In genomic region chr2:63712748-63713147, GRCh38 we compare ENCODE assay signal across 17 cellular contexts.
DNase-seq lines count a peak whose midpoint lies in the region; ATAC-seq lines count a peak whose summit lies in the region.
"Had no signal": no experiment of that assay in that cellular context is flagged by ENCODE, and none has a peak within 500 bp of the region (broad histone marks: within the 10 kb centered on the region; RNA-seq: fewer than 3 reads in every experiment).

No MANE protein-coding gene starts in this region.

- ATAC-seq in activated naive CD4-positive, alpha-beta T cell treated with anti-CD3 and anti-CD28 coated beads, Interleukin-2, amount 50 U/mL, for 72 hours, result no peak
- ATAC-seq in GM19023 (IDR thresholded peaks at IDR 0.05; ENCODE audit: unreplicated experiment), result no peak

- DNase-seq in GM03348 (ENCODE audit: low spot score) (peak; percentile 69), NCI-H82 (lab: John Stamatoyannopoulos, UW) (peak; percentile 97), fibroblast of peridontal ligament (ENCODE audit: extremely low read depth) (peak; percentile 86), retina (peak; percentile 4), NCI-H146 (lab: John Stamatoyannopoulos, UW) (no peak)
- DNase-seq in activated naive CD4-positive, alpha-beta T cell treated with anti-CD3 and anti-CD28 coated beads, Interleukin-2, amount 50 U/mL, for 72 hours (ENCODE audit: low spot score in 2 of 2), result no peak
- DNase-seq: activated CD4-positive, alpha-beta T cell treated with anti-CD3 and anti-CD28 coated beads for 4 hours; activated T-cell treated with anti-CD3 and anti-CD28 coated beads, Interleukin-2, amount 50 U/mL, for 1 hour; amniotic stem cell; CD4-positive, alpha-beta memory T cell; cortex of kidney; H7; Kasumi-1; stimulated activated naive CD4-positive, alpha-beta T cell treated with Interleukin-2 at 50 U/mL for 16 hours; T-helper 1 cell had no signal

- H3K27ac Mint-ChIP-seq in activated naive CD4-positive, alpha-beta T cell treated with anti-CD3 and anti-CD28 coated beads, Interleukin-2, amount 50 U/mL, for 72 hours, result no peak overlapping the region
- H3K27ac Mint-ChIP-seq: CD4-positive, alpha-beta memory T cell; mesothelial cell of epicardium had no signal

- H3K9me3 Mint-ChIP-seq in activated naive CD4-positive, alpha-beta T cell treated with anti-CD3 and anti-CD28 coated beads, Interleukin-2, amount 50 U/mL, for 72 hours, result no peaks in the 10 kb centered on the region
- H3K9me3 Mint-ChIP-seq: CD4-positive, alpha-beta memory T cell; mesothelial cell of epicardium had no signal

- H3K36me3 Mint-ChIP-seq in activated naive CD4-positive, alpha-beta T cell treated with anti-CD3 and anti-CD28 coated beads, Interleukin-2, amount 50 U/mL, for 72 hours, result no peaks in the 10 kb centered on the region
- H3K36me3 Mint-ChIP-seq: CD4-positive, alpha-beta memory T cell; mesothelial cell of epicardium had no signal

Comparison
In these comparisons a context has a peak if more than half of its experiments do, and no peak if none do; other contexts are left out.
1. DNase-seq: peak in GM03348 (single experiment), NCI-H82 (single experiment), fibroblast of peridontal ligament (single experiment) and retina (single experiment); none in activated naive CD4-positive, alpha-beta T cell treated with anti-CD3 and anti-CD28 coated beads, Interleukin-2, amount 50 U/mL, for 72 hours (0 of 2) and NCI-H146 (single experiment).